In the genomic region with DNA sequence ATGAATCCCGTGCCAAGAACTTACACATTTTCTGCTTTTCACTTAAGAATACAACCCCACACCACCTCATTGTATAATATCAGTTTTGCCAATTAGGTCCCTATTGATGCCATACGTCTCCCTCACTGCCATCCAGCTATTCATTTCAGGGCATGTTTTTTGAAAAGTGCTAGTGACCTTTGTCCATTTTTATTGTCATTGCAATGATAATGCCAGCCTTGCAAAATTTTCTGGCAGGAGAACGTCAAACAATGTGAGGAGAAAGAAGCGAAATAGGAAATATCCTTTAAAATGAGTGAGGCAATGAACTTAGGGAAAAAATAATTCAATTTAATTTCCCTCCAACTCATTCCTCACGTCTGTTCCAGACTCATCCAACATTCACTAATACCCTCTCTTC, we compare ENCODE assay signal across 2 cellular contexts.
TF ChIP-seq lines count a peak whose summit lies in the region.

No MANE protein-coding gene starts in this region.

TF ChIP-seq in IMR-90, 13 proteins besides CTCF, POLR2A, EP300 and RAD21:
- TF ChIP-seq MAFK (IDR thresholded peaks at IDR 0.05; ENCODE audit: low read depth, low read length) (0 out of 2 replicates have a peak, but pooled peaks have one; percentile 10), FOS (IDR thresholded peaks at IDR 0.05; ENCODE audit: low read depth, low read length) (no peak)

TF ChIP-seq in HepG2, 621 proteins besides CTCF, POLR2A, EP300 and RAD21:
- TF ChIP-seq MAFK (conservative IDR thresholded peaks at IDR 0.05 in 1 of 2, IDR thresholded peaks at IDR 0.05 in 1 of 2; ENCODE audit: low read length in 2 of 2) (peak; percentile 42 to 58), ZBTB7B (CRISPR knock-in tag; IDR thresholded peaks at IDR 0.05) (no peak), MAFF (IDR thresholded peaks at IDR 0.05; ENCODE audit: low read depth, low read length) (peak; percentile 30; the same call in 1 of the 2 replicates), AGO1 (IDR thresholded peaks at IDR 0.05; ENCODE audit: low read depth, low read length, poor library complexity, severe bottlenecking) (no peak), ZNF652 (CRISPR knock-in tag; IDR thresholded peaks at IDR 0.05; ENCODE audit: borderline replicate concordance, low read depth) (no peak)
- TF ChIP-seq, protein P1, sequence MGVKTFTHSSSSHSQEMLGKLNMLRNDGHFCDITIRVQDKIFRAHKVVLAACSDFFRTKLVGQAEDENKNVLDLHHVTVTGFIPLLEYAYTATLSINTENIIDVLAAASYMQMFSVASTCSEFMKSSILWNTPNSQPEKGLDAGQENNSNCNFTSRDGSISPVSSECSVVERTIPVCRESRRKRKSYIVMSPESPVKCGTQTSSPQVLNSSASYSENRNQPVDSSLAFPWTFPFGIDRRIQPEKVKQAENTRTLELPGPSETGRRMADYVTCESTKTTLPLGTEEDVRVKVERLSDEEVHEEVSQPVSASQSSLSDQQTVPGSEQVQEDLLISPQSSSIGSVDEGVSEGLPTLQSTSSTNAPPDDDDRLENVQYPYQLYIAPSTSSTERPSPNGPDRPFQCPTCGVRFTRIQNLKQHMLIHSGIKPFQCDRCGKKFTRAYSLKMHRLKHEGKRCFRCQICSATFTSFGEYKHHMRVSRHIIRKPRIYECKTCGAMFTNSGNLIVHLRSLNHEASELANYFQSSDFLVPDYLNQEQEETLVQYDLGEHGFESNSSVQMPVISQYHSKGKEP (CRISPR knock-in tag; IDR thresholded peaks at IDR 0.05) = no peak
